In the genomic region with DNA sequence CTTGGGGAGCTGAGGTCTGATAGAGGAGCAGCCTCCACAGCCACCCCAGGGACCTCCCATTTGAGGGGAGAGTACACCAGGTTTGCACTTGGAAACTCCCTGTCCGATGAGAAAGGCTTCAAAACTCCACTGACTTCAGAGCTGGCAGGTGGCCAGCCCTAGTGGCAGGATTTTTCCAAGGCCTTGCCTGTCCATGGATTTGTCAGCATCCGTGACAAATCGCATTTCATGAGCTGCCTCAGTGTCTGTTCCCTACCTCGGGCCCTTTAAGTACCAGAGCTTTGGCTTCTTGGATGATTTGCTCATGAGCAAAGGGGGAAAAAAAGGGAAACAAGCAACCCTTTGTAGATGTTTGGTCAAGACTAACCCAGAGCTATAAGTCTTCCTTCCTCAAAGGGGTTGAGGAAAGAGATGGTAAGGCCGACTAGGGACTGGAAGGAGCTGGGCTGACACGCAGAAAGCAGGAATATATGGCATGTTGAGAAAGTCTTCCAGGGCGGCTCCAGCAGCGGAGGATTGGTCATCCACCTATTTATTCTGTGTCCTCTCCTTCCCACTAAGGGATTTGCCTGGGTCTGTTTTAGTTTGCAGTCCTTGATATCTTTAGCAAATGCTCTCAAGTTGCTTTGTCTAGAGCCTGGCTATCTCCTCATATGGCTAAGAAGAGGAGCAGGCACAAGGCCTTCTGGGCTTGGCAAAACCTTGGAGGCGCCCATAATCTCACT, we compare ENCODE assay signal across 8 cellular contexts. TPM values are rescaled to one million over a fixed set of nuclear protein-coding genes. Genes with fewer than 3 reads are reported as not detected.
DNase-seq lines count a peak whose midpoint lies in the region; ATAC-seq, FAIRE-seq and TF ChIP-seq lines count a peak whose summit lies in the region.

No MANE protein-coding gene starts in this region.

- peak overlapping the region in 4 of 5 experiments; percentile 64 to 91 (median 86) for H3K27ac Mint-ChIP-seq in brain

- H3K36me3 Mint-ChIP-seq in brain, result no peaks in the 10 kb centered on the region

- H3K9me3 Mint-ChIP-seq in brain, result peaks cover 0 to 4% (median 0%) of the 10 kb centered on the region in 5 experiments

- H3K27ac ChIP-seq in substantia nigra (ENCODE audit: low read depth, low read length, poor library complexity, severe bottlenecking), result peak overlapping the region; percentile 68

- POLR2A ChIA-PET in BJ (lab: Charles Lee), result no interaction called here

- peaks cover 4% of the 10 kb centered on the region for H3K27me3 Mint-ChIP-seq in brain

- TF ChIP-seq POLR2A in H54 (IDR thresholded peaks at IDR 0.05; ENCODE audit: low read depth, low read length), result no peak

- TF ChIP-seq CTCF in BJ (IDR thresholded peaks at IDR 0.05; ENCODE audit: insufficient read depth, low read depth, low read length) (peak; percentile 64), brain (conservative IDR thresholded peaks at IDR 0.05) (peak in 1 of 2 experiments; percentile 17)

- CTCF ChIA-PET in BJ (lab: Yijun Ruan, JAX), result interaction anchor here (0.7 to 2.0 kb wide), 13 partner anchors 9 to 40 kb away, joined by 3 to 12 read pairs (median 4); no protein-coding TSS in a partner anchor

- H3K9me3 ChIP-seq in MG63, result no peaks in the 10 kb centered on the region

- no peak for ATAC-seq in GM19023 (IDR thresholded peaks at IDR 0.05; ENCODE audit: unreplicated experiment)

- no peak for FAIRE-seq in H54 (lab: Jason Lieb, UNC)

- H3K36me3 ChIP-seq in BJ (ENCODE audit: control insufficient read depth, insufficient read depth, low read length), result no peaks in the 10 kb centered on the region
- H3K36me3 ChIP-seq in MG63, result peaks cover 15% of the 10 kb centered on the region

- peak overlapping the region in 3 of 5 experiments; percentile 18 to 87 (median 73) for H3K4me3 Mint-ChIP-seq in brain

- no peak overlapping the region for H3K4me3 ChIP-seq in BJ (ENCODE audit: low read depth, low read length)
- no peak overlapping the region for H3K4me3 ChIP-seq in MG63

- peaks cover 76% of the 10 kb centered on the region for H3K4me1 Mint-ChIP-seq in brain

- H3K27me3 ChIP-seq in BJ (ENCODE audit: control insufficient read depth, insufficient read depth, low read length) (no peaks in the 10 kb centered on the region), MG63 (no peaks in the 10 kb centered on the region)

- DNase-seq in BJ (ENCODE audit: low read depth), result peak; percentile 89
- DNase-seq in MG63, result peak; percentile 95
- peak; percentile 95 for DNase-seq in kidney glomerular epithelial cell (lab: John Stamatoyannopoulos, UW)
- DNase-seq in substantia nigra (lab: John Stamatoyannopoulos, UW), result peak in 38 of 49 donors; percentile 9 to 69 (median 43)
- DNase-seq in NCI-H187 treated with DMSO at 0.1 percent for 48 hours (lab: John Stamatoyannopoulos, UW), result no peak
- DNase-seq in H54 (ENCODE audit: insufficient read length, low spot score), result no peak

RNA-seq across cellular contexts. Expression of a gene that starts 2.7 kb away (rescaled TPM):
- polyA plus RNA-seq in BJ (2011; rRNA removed), result 19.3 and 45.1 TPM in 2 replicates
- 44.5 and 61.2 TPM in 2 replicates for polyA minus RNA-seq in BJ (2011; rRNA and poly(A)+ RNA removed)
- 28.0 and 70.4 TPM in 2 replicates for total RNA-seq in MG63 (2014; rRNA removed; shearing (Covaris generic); ENCODE audit: low replicate concordance)
- 27.0 TPM for polyA plus RNA-seq in brain (ENCODE audit: insufficient read depth, low read depth, low replicate concordance)

RNA-seq across cellular contexts. Expression of a gene that starts 37.0 kb away (rescaled TPM):
- polyA plus RNA-seq in BJ (2011; rRNA removed) (not detected in 2 replicates), brain (ENCODE audit: insufficient read depth, low read depth, low replicate concordance) (not detected)
- not detected in 2 replicates for polyA minus RNA-seq in BJ (2011; rRNA and poly(A)+ RNA removed)
- not detected in 2 replicates for total RNA-seq in MG63 (2014; rRNA removed; shearing (Covaris generic); ENCODE audit: low replicate concordance)

Comparison
In these comparisons a context has a peak if more than half of its experiments do, and no peak if none do; other contexts are left out.
1. DNase-seq: peak in BJ (single experiment), MG63 (single experiment), kidney glomerular epithelial cell (single experiment) and substantia nigra (38 of 49); none in NCI-H187 treated with DMSO at 0.1 percent for 48 hours (single experiment) and H54 (single experiment).